7 cellular contexts compared by ENCODE assay signal in genomic region chr15:28013976-28014375, GRCh38.
"Had no signal": no experiment of that assay in that cellular context is flagged by ENCODE, and none has a peak within 500 bp of the region (broad histone marks: within the 10 kb centered on the region; RNA-seq: fewer than 3 reads in every experiment).

No MANE protein-coding gene starts in this region.

- H3K4me3 ChIP-seq: GM23338 had no signal

- ATAC-seq: GM23338 had no signal

- DNase-seq: H9, HCEC 1CT, IMR-90 had no signal

- FAIRE-seq: H1, H54, HTR-8/SVneo had no signal
